Comparison of ENCODE assay signal across 8 cellular contexts in genomic region chr14:104976198-104977007, GRCh38. TPM values are rescaled to one million over a fixed set of nuclear protein-coding genes. Genes with fewer than 3 reads are reported as not detected.
DNase-seq lines count a peak whose midpoint lies in the region; ATAC-seq and TF ChIP-seq lines count a peak whose summit lies in the region.

No MANE protein-coding gene starts in this region.

- H3K4ac ChIP-seq in H9 (ENCODE audit: low read depth, low read length) = no peak overlapping the region

- peak; percentile 91 for TF ChIP-seq CTCF in H9 (conservative IDR thresholded peaks at IDR 0.05)
- peak; percentile 98 for TF ChIP-seq CTCF in activated CD8-positive, alpha-beta T cell treated with anti-CD3 and anti-CD28 coated beads for 36 hours (IDR thresholded peaks at IDR 0.05)

- no peaks in the 10 kb centered on the region for H3K4me1 ChIP-seq in H9 (ENCODE audit: insufficient read depth, low read length)

- H4K20me1 ChIP-seq in H9 (ENCODE audit: control insufficient read depth, insufficient read depth, insufficient read length) = peaks cover 7% of the 10 kb centered on the region

- no peak overlapping the region for H4K5ac ChIP-seq in H9 (ENCODE audit: insufficient read length, low read depth, low read length)

- peak overlapping the region in 1 of 2 experiments; percentile 59; a peak in 2 of 5 replicates for H3K4me3 Mint-ChIP-seq in H9
- H3K4me3 Mint-ChIP-seq in activated CD8-positive, alpha-beta T cell treated with anti-CD3 and anti-CD28 coated beads for 36 hours = no peak overlapping the region
- H3K4me3 Mint-ChIP-seq in memory B cell = peak overlapping the region; percentile 25

- H3K14ac ChIP-seq in H9 (ENCODE audit: insufficient read depth, low read length) = no peak overlapping the region

- peaks cover 14% of the 10 kb centered on the region; the same call in 1 of the 2 replicates for H3K27me3 ChIP-seq in H9 (ENCODE audit: insufficient read depth, low read length)

- no peaks in the 10 kb centered on the region; a peak in 1 of 5 replicates for H3K9me3 Mint-ChIP-seq in H9
- no peaks in the 10 kb centered on the region for H3K9me3 Mint-ChIP-seq in activated CD8-positive, alpha-beta T cell treated with anti-CD3 and anti-CD28 coated beads for 36 hours
- no peaks in the 10 kb centered on the region for H3K9me3 Mint-ChIP-seq in memory B cell

- H3K9me3 ChIP-seq in H9 (ENCODE audit: control insufficient read depth, low read depth, low read length) = no peaks in the 10 kb centered on the region

- no peak overlapping the region for H3K27ac Mint-ChIP-seq in H9
- no peak overlapping the region for H3K27ac Mint-ChIP-seq in activated CD8-positive, alpha-beta T cell treated with anti-CD3 and anti-CD28 coated beads for 36 hours
- no peak overlapping the region for H3K27ac Mint-ChIP-seq in memory B cell

- H4K8ac ChIP-seq in H9 (replicated peaks; ENCODE audit: insufficient read length, low read depth, low read length) = no peak overlapping the region

- H4K91ac ChIP-seq in H9 (ENCODE audit: insufficient read length, low read depth, low read length) = no peak overlapping the region

- H3K79me1 ChIP-seq in H9 (ENCODE audit: insufficient read depth, low read depth, low read length, poor library complexity, severe bottlenecking) = no peaks in the 10 kb centered on the region

- CTCF ChIA-PET in activated CD8-positive, alpha-beta T cell treated with anti-CD3 and anti-CD28 coated beads for 36 hours (lab: Charles Lee) = interaction anchor here (0.8 to 4.7 kb wide), 19 partner anchors 8 to 375 kb away, joined by 3 to 87 read pairs (median 4); partner anchors contain the start of genes CDCA4 and CLBA1

- H2AFZ ChIP-seq in H9 (ENCODE audit: low read length) = no peak overlapping the region

- no peak overlapping the region for H3K56ac ChIP-seq in H9 (ENCODE audit: insufficient read length, low read depth, low read length)

- H2BK12ac ChIP-seq in H9 (ENCODE audit: insufficient read length, low read depth, low read length) = no peak overlapping the region

- peak; percentile 85 for ATAC-seq in activated CD8-positive, alpha-beta T cell treated with anti-CD3 and anti-CD28 coated beads for 36 hours
- ATAC-seq in memory B cell (ENCODE audit: low read depth) = peak; percentile 86
- no peak for ATAC-seq in GM19324 (IDR thresholded peaks at IDR 0.05; ENCODE audit: low FRiP score, unreplicated experiment)

- no peak overlapping the region for H2BK5ac ChIP-seq in H9 (ENCODE audit: insufficient read length, low read length)

- no peaks in the 10 kb centered on the region for H3K79me2 ChIP-seq in H9 (ENCODE audit: insufficient read depth, low read length)

- no peak overlapping the region for H3K9ac ChIP-seq in H9 (ENCODE audit: extremely low read depth, insufficient read length, low read length)

- peaks cover 53% of the 10 kb centered on the region for H3K27me3 Mint-ChIP-seq in H9 (ENCODE audit: low read depth)
- H3K27me3 Mint-ChIP-seq in activated CD8-positive, alpha-beta T cell treated with anti-CD3 and anti-CD28 coated beads for 36 hours = peaks cover 26% of the 10 kb centered on the region
- peaks cover 25% of the 10 kb centered on the region for H3K27me3 Mint-ChIP-seq in memory B cell

- H3K27ac ChIP-seq in H9 (ENCODE audit: insufficient read length, low read depth, low read length) = no peak overlapping the region

- no CpG with 5 or more reads among the region's 21 CpGs for WGBS in H9 (ENCODE audit: extremely low coverage, insufficient read length, low lambda C conversion rate)

- H3K23ac ChIP-seq in H9 (ENCODE audit: insufficient read length, low read depth, low read length) = no peak overlapping the region

- no peaks in the 10 kb centered on the region for H3K23me2 ChIP-seq in H9 (ENCODE audit: insufficient read length, low read depth, low read length, poor library complexity, severe bottlenecking)

- no peak overlapping the region for H2BK20ac ChIP-seq in H9 (ENCODE audit: low read depth, low read length, poor library complexity, severe bottlenecking)

- H3T11ph ChIP-seq in H9 (ENCODE audit: low read length) = no peak overlapping the region

- no peak overlapping the region for H2BK120ac ChIP-seq in H9 (ENCODE audit: low read depth, low read length, poor library complexity, severe bottlenecking)

- H3K4me1 Mint-ChIP-seq in H9 (peaks cover 11 to 24% of the 10 kb centered on the region in 2 experiments), memory B cell (peaks cover 16% of the 10 kb centered on the region)
- peaks cover 11% of the 10 kb centered on the region for H3K4me1 Mint-ChIP-seq in activated CD8-positive, alpha-beta T cell treated with anti-CD3 and anti-CD28 coated beads for 36 hours (ENCODE audit: low read depth)

- POLR2A ChIA-PET in activated CD8-positive, alpha-beta T cell treated with anti-CD3 and anti-CD28 coated beads for 36 hours (lab: Charles Lee) = interaction anchor here (0.6 to 1.3 kb wide), 3 partner anchors 70 to 72 kb away, joined by 3 read pairs; no protein-coding TSS in a partner anchor

- no peak overlapping the region for H2BK15ac ChIP-seq in H9 (ENCODE audit: low read depth, low read length)

- DNase-seq in COLO668 (lab: John Stamatoyannopoulos, UW; ENCODE audit: unreplicated experiment) (peak; percentile 90), H9 (peak; percentile 70), NCI-H774 (lab: John Stamatoyannopoulos, UW) (peak; percentile 54), ecto neural progenitor cell (ENCODE audit: low spot score) (peak; percentile 89), memory B cell (ENCODE audit: low spot score in 2 of 2) (peak; percentile 89 to 94)
- DNase-seq in activated CD8-positive, alpha-beta T cell treated with anti-CD3 and anti-CD28 coated beads for 36 hours = peak; percentile 87
- DNase-seq in stimulated activated CD8-positive, alpha-beta memory T cell treated with anti-CD3 and anti-CD28 coated beads, Interleukin-15, amount 100 ng/mL, for 48 hours (ENCODE audit: low read depth in 2 of 2) = peak; percentile 75

- intact Hi-C loops in activated CD8-positive, alpha-beta T cell treated with anti-CD3 and anti-CD28 coated beads for 36 hours (cut with micrococcal nuclease) = loop anchor here (1.0 kb wide), 1 partner anchor 69 kb away; no protein-coding TSS in a partner anchor

- no peak overlapping the region for H3K18ac ChIP-seq in H9 (ENCODE audit: insufficient read length, low read depth, low read length)

- no peak overlapping the region for H2AK5ac ChIP-seq in H9 (ENCODE audit: insufficient read length, low read length)

- no peak overlapping the region for H3K4me2 ChIP-seq in H9 (ENCODE audit: insufficient read depth, insufficient read length, low read length)

- H3K36me3 Mint-ChIP-seq in H9 (ENCODE audit: insufficient read depth in 1 of 3, low read depth in 3 of 3) (no peaks in the 10 kb centered on the region), memory B cell (no peaks in the 10 kb centered on the region)
- H3K36me3 Mint-ChIP-seq in activated CD8-positive, alpha-beta T cell treated with anti-CD3 and anti-CD28 coated beads for 36 hours (ENCODE audit: low read depth) = no peaks in the 10 kb centered on the region

RNA-seq across cellular contexts. Expression of gene AHNAK2, which starts 1.8 kb away (rescaled TPM):
- total RNA-seq in H9 (2021) = 2.3 and 2.8 TPM in 2 replicates
- under 1 TPM in 1 of 2 experiments, not detected in 1; 0.02 TPM for total RNA-seq in activated CD8-positive, alpha-beta T cell treated with anti-CD3 and anti-CD28 coated beads for 36 hours

RNA-seq across cellular contexts. Expression of gene CLBA1, which starts 9.2 kb away (rescaled TPM):
- 2.4 and 3.0 TPM in 2 replicates for total RNA-seq in H9 (2021)
- under 1 TPM; 0.47 to 0.67 TPM for total RNA-seq in activated CD8-positive, alpha-beta T cell treated with anti-CD3 and anti-CD28 coated beads for 36 hours

RNA-seq across cellular contexts. Expression of gene CDCA4, which starts 44.5 kb away (rescaled TPM):
- 57.7 and 58.5 TPM in 2 replicates for total RNA-seq in H9 (2021)
- total RNA-seq in activated CD8-positive, alpha-beta T cell treated with anti-CD3 and anti-CD28 coated beads for 36 hours = 10 to 100 TPM; 59.4 to 63.5 TPM

RNA-seq across cellular contexts. Expression of gene PLD4, which starts 51.7 kb away (rescaled TPM):
- total RNA-seq in H9 (2021) = not detected in 2 replicates
- not detected for total RNA-seq in activated CD8-positive, alpha-beta T cell treated with anti-CD3 and anti-CD28 coated beads for 36 hours
